Comparison of ENCODE assay signal across 13 cellular contexts in genomic region chr6:31558318-31558625, GRCh38. TPM values are rescaled to one million over a fixed set of nuclear protein-coding genes. Genes with fewer than 3 reads are reported as not detected.
DNase-seq lines count a peak whose midpoint lies in the region; ATAC-seq and TF ChIP-seq lines count a peak whose summit lies in the region.
"Had no signal": no experiment of that assay in that cellular context is flagged by ENCODE, and none has a peak within 500 bp of the region (broad histone marks: within the 10 kb centered on the region; RNA-seq: fewer than 3 reads in every experiment).

No MANE protein-coding gene starts in this region.

- DNase-seq in activated T-cell treated with anti-CD3 and anti-CD28 coated beads, Interleukin-2, amount 50 U/mL, for 24 hours, result no peak
- DNase-seq in activated T-cell treated with anti-CD3 and anti-CD28 coated beads, Interleukin-2, amount 50 U/mL, for 48 hours, result no peak
- DNase-seq in T-helper 17 cell (no peak), esophagus squamous epithelium (lab: John Stamatoyannopoulos, UW) (no peak), pons (ENCODE audit: low spot score) (no peak)
- DNase-seq in stimulated activated naive B cell treated with anti-CD40 and anti-IgM and Interleukin-4, amounts not matched to agents 10 μg/mL and 1 μg/mL and 100 μg/mL, for 72 hours, result no peak
- DNase-seq: islet precursor cell, NCI-H146 had no signal

- peak overlapping the region; percentile 92 for H3K27ac Mint-ChIP-seq in activated T-cell treated with anti-CD3 and anti-CD28 coated beads, Interleukin-2, amount 50 U/mL, for 24 hours
- peak overlapping the region; percentile 95 for H3K27ac Mint-ChIP-seq in T-helper 17 cell
- H3K27ac Mint-ChIP-seq in stimulated activated naive B cell treated with anti-CD40 and anti-IgM and Interleukin-4, amounts not matched to agents 10 μg/mL and 1 μg/mL and 100 μg/mL, for 72 hours, result peak overlapping the region; percentile 92

- intact Hi-C loops in esophagus squamous epithelium (cut with DNase I), result loop anchor here (5.0 kb wide), 1 partner anchor 34 kb away; the partner anchor contains the start of gene NCR3

- TF ChIP-seq CTCF in esophagus squamous epithelium (IDR thresholded peaks at IDR 0.05), result no peak

- peaks cover 82% of the 10 kb centered on the region for H3K4me1 Mint-ChIP-seq in activated T-cell treated with anti-CD3 and anti-CD28 coated beads, Interleukin-2, amount 50 U/mL, for 24 hours (ENCODE audit: low read depth)
- H3K4me1 Mint-ChIP-seq in T-helper 17 cell, result peaks cover 51% of the 10 kb centered on the region
- H3K4me1 Mint-ChIP-seq in stimulated activated naive B cell treated with anti-CD40 and anti-IgM and Interleukin-4, amounts not matched to agents 10 μg/mL and 1 μg/mL and 100 μg/mL, for 72 hours, result peaks cover 54 to 68% of the 10 kb centered on the region in 2 donors

- H3K27me3 Mint-ChIP-seq in activated T-cell treated with anti-CD3 and anti-CD28 coated beads, Interleukin-2, amount 50 U/mL, for 24 hours, result no peaks in the 10 kb centered on the region
- no peaks in the 10 kb centered on the region for H3K27me3 Mint-ChIP-seq in T-helper 17 cell
- H3K27me3 Mint-ChIP-seq in stimulated activated naive B cell treated with anti-CD40 and anti-IgM and Interleukin-4, amounts not matched to agents 10 μg/mL and 1 μg/mL and 100 μg/mL, for 72 hours, result no peaks in the 10 kb centered on the region

- peaks cover 5 to 50% (median 17%) of the 10 kb centered on the region in 3 donors for H3K4me1 ChIP-seq in esophagus squamous epithelium
- H3K4me1 ChIP-seq: breast epithelium had no signal

- H3K27ac ChIP-seq in esophagus squamous epithelium, result peak overlapping the region; percentile 18 to 63 (median 52)

- H3K27me3 ChIP-seq in esophagus squamous epithelium, result no peaks in the 10 kb centered on the region
- H3K27me3 ChIP-seq: breast epithelium had no signal

- peaks cover 11 to 75% (median 14%) of the 10 kb centered on the region in 3 donors for H3K36me3 ChIP-seq in esophagus squamous epithelium
- H3K36me3 ChIP-seq: breast epithelium had no signal

- H3K36me3 Mint-ChIP-seq in activated T-cell treated with anti-CD3 and anti-CD28 coated beads, Interleukin-2, amount 50 U/mL, for 24 hours (ENCODE audit: low read depth), result peaks cover 75% of the 10 kb centered on the region
- H3K36me3 Mint-ChIP-seq in T-helper 17 cell (ENCODE audit: low read depth), result peaks cover 8% of the 10 kb centered on the region
- H3K36me3 Mint-ChIP-seq in stimulated activated naive B cell treated with anti-CD40 and anti-IgM and Interleukin-4, amounts not matched to agents 10 μg/mL and 1 μg/mL and 100 μg/mL, for 72 hours, result peaks cover 16 to 55% of the 10 kb centered on the region in 2 donors

- TF ChIP-seq POLR2A in esophagus squamous epithelium (IDR thresholded peaks at IDR 0.05), result no peak

- no peak overlapping the region for H3K4me3 ChIP-seq in esophagus squamous epithelium
- H3K4me3 ChIP-seq: breast epithelium had no signal

- H3K4me3 Mint-ChIP-seq in activated T-cell treated with anti-CD3 and anti-CD28 coated beads, Interleukin-2, amount 50 U/mL, for 24 hours, result peak overlapping the region; percentile 67
- H3K4me3 Mint-ChIP-seq in T-helper 17 cell, result peak overlapping the region; percentile 94
- H3K4me3 Mint-ChIP-seq in stimulated activated naive B cell treated with anti-CD40 and anti-IgM and Interleukin-4, amounts not matched to agents 10 μg/mL and 1 μg/mL and 100 μg/mL, for 72 hours, result peak overlapping the region; percentile 81 to 86

- WGBS in esophagus squamous epithelium, 2 donors, result no CpG with 5 or more reads among the region's 8 CpGs

- H3K9me3 ChIP-seq in T-helper 17 cell (ENCODE audit: control insufficient read depth, low read length, poor library complexity, severe bottlenecking) (no peaks in the 10 kb centered on the region), esophagus squamous epithelium (no peaks in the 10 kb centered on the region)
- H3K9me3 ChIP-seq: breast epithelium had no signal

- ATAC-seq in T-helper 17 cell (no peak), HG03196 (IDR thresholded peaks at IDR 0.05; ENCODE audit: unreplicated experiment) (no peak), HG03159 (IDR thresholded peaks at IDR 0.05; ENCODE audit: unreplicated experiment) (no peak)
- ATAC-seq in stimulated activated naive B cell treated with anti-CD40 and anti-IgM and Interleukin-4, amounts not matched to agents 10 μg/mL and 1 μg/mL and 100 μg/mL, for 72 hours (replicated peaks), result no peak

- H3K9me3 Mint-ChIP-seq in activated T-cell treated with anti-CD3 and anti-CD28 coated beads, Interleukin-2, amount 50 U/mL, for 24 hours, result peaks cover 1% of the 10 kb centered on the region
- H3K9me3 Mint-ChIP-seq in stimulated activated naive B cell treated with anti-CD40 and anti-IgM and Interleukin-4, amounts not matched to agents 10 μg/mL and 1 μg/mL and 100 μg/mL, for 72 hours, result peaks cover 0 to 2% of the 10 kb centered on the region in 2 donors

RNA-seq across cellular contexts. Expression of gene NFKBIL1, which starts 10.9 kb away (rescaled TPM):
- total RNA-seq in T-helper 17 cell (1 to 10 TPM; 5.5 to 6.4 TPM), esophagus squamous epithelium (10 to 100 TPM in 3 of 4 donors, 1 to 10 TPM in 1; 7.8 to 25.2 (median 16.7) TPM)

RNA-seq across cellular contexts. Expression of gene ATP6V1G2, which starts 11.9 kb away (rescaled TPM):
- total RNA-seq in T-helper 17 cell (1 to 10 TPM; 1.4 to 2.0 TPM), esophagus squamous epithelium (1 to 10 TPM in 1 of 4 donors, under 1 TPM in 1, not detected in 2; 0.21 to 2.1 TPM)
- total RNA-seq: HT-29 had no signal

RNA-seq across cellular contexts. Expression of gene LTA, which starts 13.8 kb away (rescaled TPM):
- 10 to 100 TPM; 19.9 to 26.0 TPM for total RNA-seq in T-helper 17 cell
- not detected for total RNA-seq in esophagus squamous epithelium
- total RNA-seq: HT-29, occipital lobe had no signal

RNA-seq across cellular contexts. Expression of gene DDX39B, which starts 16.5 kb away (rescaled TPM):
- total RNA-seq in T-helper 17 cell (100 to 1,000 TPM; 496 to 507 TPM), esophagus squamous epithelium (100 to 1,000 TPM; 173 to 320 (median 259) TPM)

RNA-seq across cellular contexts. Expression of gene TNF, which starts 17.1 kb away (rescaled TPM):
- 10 to 100 TPM; 28.9 to 33.6 TPM for total RNA-seq in T-helper 17 cell
- under 1 TPM in 3 of 4 donors, not detected in 1; 0.27 to 0.95 (median 0.61) TPM for total RNA-seq in esophagus squamous epithelium
- total RNA-seq: HT-29, occipital lobe had no signal

Comparison
In these comparisons a context has a peak if more than half of its experiments do, and no peak if none do; other contexts are left out.
1. RNA of gene LTA, which starts 13.8 kb away (total RNA-seq): 19.9 to 26.0 TPM in T-helper 17 cell; not detected in esophagus squamous epithelium; every median in the first group is over 10 times any median in the second.
2. Peak in every context shown above with its lines, with median percentiles within 50 percentile points of each other: H3K27ac Mint-ChIP-seq and H3K4me3 Mint-ChIP-seq.